Comparison of ENCODE assay signal across 11 cellular contexts in the genomic region with DNA sequence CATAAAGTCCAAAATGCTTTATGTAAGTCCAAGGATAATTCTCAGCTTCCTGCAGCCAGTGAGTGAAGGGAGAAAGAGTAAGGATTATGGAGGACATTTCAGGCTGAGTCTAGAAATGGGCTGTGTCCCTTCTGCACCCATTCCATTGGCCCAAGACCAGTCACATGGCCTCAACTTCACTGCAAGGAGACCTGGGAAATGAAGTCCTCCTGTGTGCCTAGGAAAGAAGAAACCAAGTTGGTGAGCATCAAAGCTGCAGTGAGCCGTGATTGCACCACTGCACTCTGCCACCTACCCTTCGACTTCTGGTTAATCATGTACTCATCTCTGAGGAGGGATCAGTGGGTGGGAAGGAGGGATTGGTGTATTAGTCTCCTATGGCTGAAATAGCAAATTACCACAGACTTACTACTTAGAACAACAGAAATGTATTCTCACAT. TPM values are rescaled to one million over a fixed set of nuclear protein-coding genes. Genes with fewer than 3 reads are reported as not detected.
DNase-seq lines count a peak whose midpoint lies in the region; ATAC-seq, FAIRE-seq and TF ChIP-seq lines count a peak whose summit lies in the region.
"Had no signal": no experiment of that assay in that cellular context is flagged by ENCODE, and none has a peak within 500 bp of the region (broad histone marks: within the 10 kb centered on the region; RNA-seq: fewer than 3 reads in every experiment).

No MANE protein-coding gene starts in this region.

- peaks cover 47% of the 10 kb centered on the region for H3K79me2 ChIP-seq in OCI-LY7 (ENCODE audit: insufficient read depth, low read depth, low read length)

- WGBS in small intestine, 3 donors, result 25 to 48% (median 36%) methylated on average over 2 of the region's 2 CpGs

- peak overlapping the region; percentile 60 for H3K4me3 ChIP-seq in OCI-LY7 (ENCODE audit: low read depth, low read length, poor library complexity, severe bottlenecking)
- H3K4me3 ChIP-seq in small intestine (ENCODE audit: low read depth in 1 of 2, low read length in 2 of 2), result no peak overlapping the region
- H3K4me3 ChIP-seq: ascending aorta had no signal

- no peaks in the 10 kb centered on the region for H3K9me3 Mint-ChIP-seq in activated T-cell treated with anti-CD3 and anti-CD28 coated beads, Interleukin-2, amount 50 U/mL, for 4 hours

- no peaks in the 10 kb centered on the region for H3K9me2 ChIP-seq in OCI-LY7 (ENCODE audit: insufficient read depth, low read length)

- BruUV-seq in OCI-LY7 (replicated peaks; lab: Mats Ljungman, UMichigan), result no TSS peak

- DNase-seq in DMS53 (lab: John Stamatoyannopoulos, UW) (peak; percentile 39), DMS53 treated with DMSO at 0.1 percent for 48 hours (lab: John Stamatoyannopoulos, UW; ENCODE audit: unreplicated experiment) (no peak), OCI-LY7 (ENCODE audit: low spot score) (peak; percentile 91), foreskin keratinocyte (peak in 1 of 2 donors; percentile 20), small intestine (peak; percentile 74), NCI-H774 (lab: John Stamatoyannopoulos, UW) (no peak)
- DNase-seq in activated T-cell treated with anti-CD3 and anti-CD28 coated beads, Interleukin-2, amount 50 U/mL, for 4 hours, result peak; percentile 46

- TF ChIP-seq CTCF in OCI-LY7 (conservative IDR thresholded peaks at IDR 0.05; ENCODE audit: low read length) (0 out of 2 replicates have a peak, but pooled peaks have one; percentile 6), foreskin keratinocyte (conservative IDR thresholded peaks at IDR 0.05) (no peak)

- no peak overlapping the region for H3K4me3 Mint-ChIP-seq in activated T-cell treated with anti-CD3 and anti-CD28 coated beads, Interleukin-2, amount 50 U/mL, for 4 hours

- H2AFZ ChIP-seq in OCI-LY7 (ENCODE audit: low read length), result no peak overlapping the region

- H3K4me1 ChIP-seq in OCI-LY7 (ENCODE audit: insufficient read depth, low read length, poor library complexity, severe bottlenecking) (peaks cover 83% of the 10 kb centered on the region), foreskin keratinocyte (no peaks in the 10 kb centered on the region), small intestine (ENCODE audit: control insufficient read depth in 2 of 2, insufficient read depth in 1 of 2, low read depth in 1 of 2, low read length in 1 of 2) (no peaks in the 10 kb centered on the region)
- H3K4me1 ChIP-seq: ascending aorta had no signal

- ATAC-seq in HG03095 (IDR thresholded peaks at IDR 0.05; ENCODE audit: unreplicated experiment) (peak; percentile 41), foreskin keratinocyte (peak; percentile 35)
- ATAC-seq in activated T-cell treated with anti-CD3 and anti-CD28 coated beads, Interleukin-2, amount 50 U/mL, for 4 hours, result peak; percentile 78 to 81

- no peaks in the 10 kb centered on the region for H3K27me3 Mint-ChIP-seq in activated T-cell treated with anti-CD3 and anti-CD28 coated beads, Interleukin-2, amount 50 U/mL, for 4 hours (ENCODE audit: low read depth)

- H3K27ac ChIP-seq in OCI-LY7 (ENCODE audit: low read depth, low read length, poor library complexity, severe bottlenecking), result peak overlapping the region; percentile 98
- no peak overlapping the region for H3K27ac ChIP-seq in foreskin keratinocyte
- H3K27ac ChIP-seq in small intestine (ENCODE audit: low read depth in 1 of 2, low read length in 1 of 2), result no peak overlapping the region
- H3K27ac ChIP-seq: ascending aorta had no signal

- H4K20me1 ChIP-seq in OCI-LY7 (ENCODE audit: insufficient read depth, low read length), result no peaks in the 10 kb centered on the region

- peaks cover 77% of the 10 kb centered on the region for H3K4me1 Mint-ChIP-seq in activated T-cell treated with anti-CD3 and anti-CD28 coated beads, Interleukin-2, amount 50 U/mL, for 4 hours (ENCODE audit: low read depth)

- peaks cover 18% of the 10 kb centered on the region for H3K36me3 ChIP-seq in OCI-LY7 (ENCODE audit: insufficient read depth, low read length)
- H3K36me3 ChIP-seq in small intestine (ENCODE audit: control insufficient read depth in 2 of 2, insufficient read depth in 2 of 2, low read length in 2 of 2), result no peaks in the 10 kb centered on the region
- H3K36me3 ChIP-seq: ascending aorta had no signal

- no peaks in the 10 kb centered on the region for H3K9me3 ChIP-seq in OCI-LY7 (ENCODE audit: low read length)
- H3K9me3 ChIP-seq in small intestine (ENCODE audit: control insufficient read depth, low read depth), result no peaks in the 10 kb centered on the region
- H3K9me3 ChIP-seq: ascending aorta had no signal

- intact Hi-C loops in OCI-LY7 (cut with micrococcal nuclease; ENCODE audit: unreplicated experiment), result loop anchor here (10.0 kb wide), 1 partner anchor 113 kb away; a partner anchor contains a TSS

- POLR2A ChIA-PET in OCI-LY7 (lab: Charles Lee), result interaction anchor here (0.8 to 1.4 kb wide), 6 partner anchors 13 to 673 kb away, joined by 3 to 6 read pairs (median 3); a partner anchor contains a TSS

- CTCF ChIA-PET in OCI-LY7 (lab: Charles Lee; ENCODE audit: unreplicated experiment), result interaction anchor here (1.1 kb wide), 1 partner anchor 121 kb away, joined by 3 read pairs; a partner anchor contains a TSS

- no peak for FAIRE-seq in small intestine (lab: Jason Lieb, UNC)
- FAIRE-seq: A204.1 had no signal

- H3K27me3 ChIP-seq in foreskin keratinocyte (no peaks in the 10 kb centered on the region), small intestine (ENCODE audit: control insufficient read depth in 2 of 2, insufficient read depth in 2 of 2, low read length in 2 of 2) (no peaks in the 10 kb centered on the region)
- H3K27me3 ChIP-seq: ascending aorta had no signal

- H3K36me3 Mint-ChIP-seq in activated T-cell treated with anti-CD3 and anti-CD28 coated beads, Interleukin-2, amount 50 U/mL, for 4 hours (ENCODE audit: insufficient read depth), result peaks cover 11% of the 10 kb centered on the region

- peak overlapping the region; percentile 92 for H3K4me2 ChIP-seq in OCI-LY7 (ENCODE audit: low read length)

RNA-seq across cellular contexts. Expression of a gene that starts 3.6 kb away (rescaled TPM):
- 170 and 219 TPM in 2 replicates for total RNA-seq in OCI-LY7 (2014; rRNA removed; shearing (Covaris generic))
- total RNA-seq in OCI-LY7 (2022) (279 and 352 TPM in 2 replicates), foreskin keratinocyte (not detected in 2 replicates)
- total RNA-seq in activated T-cell treated with anti-CD3 and anti-CD28 coated beads, Interleukin-2, amount 50 U/mL, for 4 hours, result 100 to 1,000 TPM in 2 of 3 donors, 10 to 100 TPM in 1; 99.6 to 116 (median 106) TPM
- polyA plus RNA-seq in foreskin keratinocyte (not detected in 2 replicates), small intestine (10 to 100 TPM in 1 of 3 donors, 1 to 10 TPM in 2; 2.7 to 11.6 (median 9.2) TPM)

RNA-seq across cellular contexts. Expression of a gene that starts 6.6 kb away (rescaled TPM):
- total RNA-seq in OCI-LY7 (2014; rRNA removed; shearing (Covaris generic)), result 2.5 and 2.8 TPM in 2 replicates
- total RNA-seq in OCI-LY7 (2022) (15.8 and 21.7 TPM in 2 replicates), foreskin keratinocyte (0.17 TPM in 1 of 2 replicates, not detected in the other)
- under 1 TPM; 0.20 to 0.92 (median 0.29) TPM for total RNA-seq in activated T-cell treated with anti-CD3 and anti-CD28 coated beads, Interleukin-2, amount 50 U/mL, for 4 hours
- polyA plus RNA-seq in foreskin keratinocyte (0.25 TPM in 1 of 2 replicates, not detected in the other), small intestine (1 to 10 TPM in 1 of 3 donors, under 1 TPM in 1, not detected in 1; 0.34 to 1.4 TPM)

RNA-seq across cellular contexts. Expression of a gene that starts 30.6 kb away (rescaled TPM):
- 5.3 and 7.4 TPM in 2 replicates for total RNA-seq in OCI-LY7 (2014; rRNA removed; shearing (Covaris generic))
- total RNA-seq in OCI-LY7 (2022), result 4.9 and 7.6 TPM in 2 replicates
- under 1 TPM in 2 of 3 donors, not detected in 1; 0.16 to 0.33 TPM for total RNA-seq in activated T-cell treated with anti-CD3 and anti-CD28 coated beads, Interleukin-2, amount 50 U/mL, for 4 hours
- 26.7 and 34.0 TPM in 2 replicates for total RNA-seq in foreskin keratinocyte
- polyA plus RNA-seq in foreskin keratinocyte, result 23.8 and 26.1 TPM in 2 replicates
- 10 to 100 TPM in 1 of 3 donors, 1 to 10 TPM in 2; 1.8 to 17.2 (median 6.5) TPM for polyA plus RNA-seq in small intestine

RNA-seq across cellular contexts. Expression of a gene that starts 32.0 kb away (rescaled TPM):
- 0.15 and 0.63 TPM in 2 replicates for total RNA-seq in OCI-LY7 (2014; rRNA removed; shearing (Covaris generic))
- total RNA-seq in OCI-LY7 (2022) (0.61 and 0.79 TPM in 2 replicates), foreskin keratinocyte (0.25 and 0.31 TPM in 2 replicates)
- not detected for total RNA-seq in activated T-cell treated with anti-CD3 and anti-CD28 coated beads, Interleukin-2, amount 50 U/mL, for 4 hours
- polyA plus RNA-seq in foreskin keratinocyte (0.15 TPM in 1 of 2 replicates, not detected in the other), small intestine (under 1 TPM in 1 of 3 donors, not detected in 2; 0.19 TPM)
- total RNA-seq: ascending aorta had no signal

RNA-seq across cellular contexts. Expression of a gene that starts 56.4 kb away (rescaled TPM):
- 12.0 and 15.9 TPM in 2 replicates for total RNA-seq in OCI-LY7 (2014; rRNA removed; shearing (Covaris generic))
- total RNA-seq in OCI-LY7 (2022), result 16.3 and 19.4 TPM in 2 replicates
- total RNA-seq in activated T-cell treated with anti-CD3 and anti-CD28 coated beads, Interleukin-2, amount 50 U/mL, for 4 hours, result under 1 TPM; 0.24 to 0.48 (median 0.27) TPM
- total RNA-seq in foreskin keratinocyte, result not detected in 2 replicates
- polyA plus RNA-seq in foreskin keratinocyte, result not detected in 2 replicates
- polyA plus RNA-seq in small intestine, result not detected
- total RNA-seq: ascending aorta, subcutaneous adipose tissue had no signal

Comparison
In these comparisons a context has a peak if more than half of its experiments do, and no peak if none do; other contexts are left out.
1. DNase-seq: peak in DMS53 (single experiment), OCI-LY7 (single experiment), activated T-cell treated with anti-CD3 and anti-CD28 coated beads, Interleukin-2, amount 50 U/mL, for 4 hours (single experiment) and small intestine (single experiment); none in DMS53 treated with DMSO at 0.1 percent for 48 hours (single experiment) and NCI-H774 (single experiment).
2. RNA of a gene that starts 3.6 kb away (total RNA-seq): 170 to 352 TPM in OCI-LY7 and 99.6 to 116 TPM in activated T-cell treated with anti-CD3 and anti-CD28 coated beads, Interleukin-2, amount 50 U/mL, for 4 hours; not detected in foreskin keratinocyte; every median in the first group is over 100 times any median in the second.
3. RNA of a gene that starts 30.6 kb away (total RNA-seq): 26.7 to 34.0 TPM in foreskin keratinocyte and 4.9 to 7.6 TPM in OCI-LY7; 0.16 to 0.33 TPM in activated T-cell treated with anti-CD3 and anti-CD28 coated beads, Interleukin-2, amount 50 U/mL, for 4 hours; every median in the first group is over 4 times any median in the second.
4. Peak in every context shown above with its lines, with median percentiles within 50 percentile points of each other: ATAC-seq.